ENCODE assay signal across 1 cellular context in the genomic region with DNA sequence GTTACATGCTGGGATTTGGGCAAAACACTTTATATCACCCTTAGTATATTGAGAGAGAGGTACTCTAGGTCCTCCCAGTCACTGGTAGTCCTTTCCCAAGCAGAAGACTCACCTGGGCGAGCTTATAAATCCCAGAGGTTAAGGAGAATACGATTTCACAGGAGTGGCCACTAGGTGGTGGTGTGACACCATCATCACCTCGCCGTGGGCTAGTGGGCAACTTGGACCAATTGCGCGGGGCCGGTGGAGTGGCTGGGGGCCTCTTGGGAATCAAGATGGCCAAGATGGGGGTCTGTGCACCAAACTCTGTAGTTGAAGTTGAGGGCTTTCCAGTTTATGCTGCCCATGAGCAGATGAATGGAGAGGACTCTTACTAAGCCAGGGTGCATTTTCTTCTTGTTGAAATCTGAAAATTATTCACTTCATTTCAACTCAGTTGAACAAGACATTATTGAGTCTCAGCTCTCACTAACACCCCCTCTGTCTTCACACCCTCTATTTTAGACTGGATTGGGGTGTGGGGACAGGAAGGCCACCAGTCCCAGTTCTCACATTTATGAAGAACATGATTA.
TF ChIP-seq lines count a peak whose summit lies in the region.

No MANE protein-coding gene starts in this region.

TF ChIP-seq in HEK293T, 16 proteins besides CTCF, POLR2A, EP300 and RAD21 (continued from another document):
- TF ChIP-seq LEF1 (IDR thresholded peaks at IDR 0.05; ENCODE audit: borderline replicate concordance) (no peak), ARNT (IDR thresholded peaks at IDR 0.05) (no peak), BHLHE40 (IDR thresholded peaks at IDR 0.05; ENCODE audit: borderline replicate concordance) (no peak), FOXM1 (IDR thresholded peaks at IDR 0.05; ENCODE audit: borderline replicate concordance) (no peak), ELF4 (IDR thresholded peaks at IDR 0.05) (no peak)
